3 cellular contexts compared by ENCODE assay signal in the genomic region with DNA sequence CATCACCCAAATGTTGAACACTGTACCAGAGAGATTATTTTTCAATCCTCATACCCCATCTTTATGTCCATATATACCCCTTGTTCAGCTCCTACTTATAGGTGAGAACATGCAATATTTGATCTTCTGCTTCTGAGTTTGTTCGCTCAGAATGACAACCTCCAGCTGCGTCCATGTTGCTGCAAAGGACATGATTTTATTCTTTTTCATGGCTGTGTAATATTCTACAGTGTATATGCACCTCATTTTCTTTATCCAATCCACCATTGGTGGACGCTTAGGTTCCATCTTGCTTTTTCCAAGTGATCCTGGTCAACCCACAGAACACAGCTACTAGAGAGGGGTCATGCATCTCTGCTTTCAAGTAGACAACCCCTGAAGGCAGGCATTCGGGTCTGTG.
A peak's percentile ranks its signal among the peaks of the same experiment; 100 is the strongest.
TF ChIP-seq lines count a peak whose summit lies in the region.

No MANE protein-coding gene starts in this region.

TF ChIP-seq in HEK293, 187 proteins besides CTCF, POLR2A, EP300 and RAD21 (continued from another document):
- TF ChIP-seq, protein P1, sequence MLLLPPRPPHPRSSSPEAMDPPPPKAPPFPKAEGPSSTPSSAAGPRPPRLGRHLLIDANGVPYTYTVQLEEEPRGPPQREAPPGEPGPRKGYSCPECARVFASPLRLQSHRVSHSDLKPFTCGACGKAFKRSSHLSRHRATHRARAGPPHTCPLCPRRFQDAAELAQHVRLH (tag by site-specific recombination; IDR thresholded peaks at IDR 0.05): 0 out of 2 replicates have a peak, but pooled peaks have one; percentile 38
- TF ChIP-seq ZNF776 (tag by site-specific recombination; IDR thresholded peaks at IDR 0.05; ENCODE audit: borderline replicate concordance): no peak
- TF ChIP-seq ZNF792 (tag by site-specific recombination; IDR thresholded peaks at IDR 0.05): no peak

TF ChIP-seq in IMR-90, 13 proteins besides CTCF, POLR2A, EP300 and RAD21 (continued from another document):
- no peak for TF ChIP-seq NFE2L2 (IDR thresholded peaks at IDR 0.05; ENCODE audit: low read depth, low read length)
- no peak for TF ChIP-seq MAFK (IDR thresholded peaks at IDR 0.05; ENCODE audit: low read depth, low read length)
- TF ChIP-seq BHLHE40 (IDR thresholded peaks at IDR 0.05; ENCODE audit: low read depth, low read length): no peak
- no peak for TF ChIP-seq CHD1 (IDR thresholded peaks at IDR 0.05; ENCODE audit: low read depth, low read length)
- no peak for TF ChIP-seq MXI1 (IDR thresholded peaks at IDR 0.05; ENCODE audit: borderline replicate concordance, low read depth, low read length)
- TF ChIP-seq, protein P2, sequence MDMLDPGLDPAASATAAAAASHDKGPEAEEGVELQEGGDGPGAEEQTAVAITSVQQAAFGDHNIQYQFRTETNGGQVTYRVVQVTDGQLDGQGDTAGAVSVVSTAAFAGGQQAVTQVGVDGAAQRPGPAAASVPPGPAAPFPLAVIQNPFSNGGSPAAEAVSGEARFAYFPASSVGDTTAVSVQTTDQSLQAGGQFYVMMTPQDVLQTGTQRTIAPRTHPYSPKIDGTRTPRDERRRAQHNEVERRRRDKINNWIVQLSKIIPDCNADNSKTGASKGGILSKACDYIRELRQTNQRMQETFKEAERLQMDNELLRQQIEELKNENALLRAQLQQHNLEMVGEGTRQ (IDR thresholded peaks at IDR 0.05; ENCODE audit: low read depth, low read length): no peak
- no peak for TF ChIP-seq RCOR1 (IDR thresholded peaks at IDR 0.05; ENCODE audit: insufficient replicate concordance, low read length)
- TF ChIP-seq, protein P3, sequence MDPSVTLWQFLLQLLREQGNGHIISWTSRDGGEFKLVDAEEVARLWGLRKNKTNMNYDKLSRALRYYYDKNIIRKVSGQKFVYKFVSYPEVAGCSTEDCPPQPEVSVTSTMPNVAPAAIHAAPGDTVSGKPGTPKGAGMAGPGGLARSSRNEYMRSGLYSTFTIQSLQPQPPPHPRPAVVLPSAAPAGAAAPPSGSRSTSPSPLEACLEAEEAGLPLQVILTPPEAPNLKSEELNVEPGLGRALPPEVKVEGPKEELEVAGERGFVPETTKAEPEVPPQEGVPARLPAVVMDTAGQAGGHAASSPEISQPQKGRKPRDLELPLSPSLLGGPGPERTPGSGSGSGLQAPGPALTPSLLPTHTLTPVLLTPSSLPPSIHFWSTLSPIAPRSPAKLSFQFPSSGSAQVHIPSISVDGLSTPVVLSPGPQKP (IDR thresholded peaks at IDR 0.05; ENCODE audit: borderline replicate concordance, low read depth, low read length): no peak
- TF ChIP-seq FOS (IDR thresholded peaks at IDR 0.05; ENCODE audit: low read depth, low read length): no peak
- TF ChIP-seq RFX5 (IDR thresholded peaks at IDR 0.05; ENCODE audit: low read depth, low read length): no peak
- no peak for TF ChIP-seq SMC3 (IDR thresholded peaks at IDR 0.05; ENCODE audit: low read depth, low read length)
- no peak for TF ChIP-seq CEBPB (IDR thresholded peaks at IDR 0.05; ENCODE audit: low read depth, low read length)

TF ChIP-seq in K562, 482 proteins besides CTCF, POLR2A, EP300 and RAD21 (continued from another document):
- no peak for TF ChIP-seq KAT8 (IDR thresholded peaks at IDR 0.05; ENCODE audit: low read depth)
